Comparison of ENCODE assay signal across 24 cellular contexts in genomic region chr14:30191639-30192279, GRCh38.
A peak's percentile ranks its signal among the peaks of the same experiment; 100 is the strongest.
DNase-seq lines count a peak whose midpoint lies in the region; TF ChIP-seq lines count a peak whose summit lies in the region.
"Had no signal": no experiment of that assay in that cellular context is flagged by ENCODE, and none has a peak within 500 bp of the region (broad histone marks: within the 10 kb centered on the region; RNA-seq: fewer than 3 reads in every experiment).

No MANE protein-coding gene starts in this region.

- DNase-seq in ELR (ENCODE audit: low read depth) (peak; percentile 19), adipocyte (ENCODE audit: low read depth) (peak; percentile 46), fibroblast of peridontal ligament (ENCODE audit: extremely low read depth) (peak; percentile 73), putamen (ENCODE audit: low spot score) (peak; percentile 58), ovary (no peak), anterior cingulate cortex (lab: John Stamatoyannopoulos, UW) (no peak), NCI-H2171 (lab: John Stamatoyannopoulos, UW) (no peak), NCI-H526 treated with DMSO at 0.1 percent for 48 hours (lab: John Stamatoyannopoulos, UW) (no peak)
- DNase-seq: AML-193; C1 segment of cervical spinal cord; Calu3; CD8-positive, alpha-beta T cell; DMS153; GF-D8; MM.1S; NCI-H1048; NCI-H1436; NCI-H187 treated with DMSO at 0.1 percent for 48 hours; NCI-H2107; NCI-H748 treated with DMSO at 0.1 percent for 48 hours; NK-92 treated with Interleukin-12 subunit alpha and Interleukin-12 subunit beta, amount 100 ng/mL, for 24 hours; Peyer's patch had no signal

- H3K36me3 ChIP-seq in adipocyte (ENCODE audit: control insufficient read depth, insufficient read depth, low read length, severe bottlenecking) = no peaks in the 10 kb centered on the region
- no peaks in the 10 kb centered on the region for H3K36me3 ChIP-seq in ovary
- H3K36me3 ChIP-seq: Peyer's patch, SJSA1 had no signal

- peak overlapping the region; percentile 42 for H3K4me3 ChIP-seq in adipocyte (ENCODE audit: low read length)
- H3K4me3 ChIP-seq in ovary = no peak overlapping the region
- H3K4me3 ChIP-seq: K562, Peyer's patch, SJSA1 had no signal

- H3K4me1 ChIP-seq in adipocyte (ENCODE audit: control insufficient read depth, insufficient read depth, low read length) (peaks cover 56% of the 10 kb centered on the region), ovary (ENCODE audit: insufficient read depth) (no peaks in the 10 kb centered on the region)
- H3K4me1 ChIP-seq: Peyer's patch had no signal

- no peak for TF ChIP-seq EP300 in ovary (IDR thresholded peaks at IDR 0.05)

- H3K27me3 ChIP-seq in adipocyte (replicated peaks; ENCODE audit: control insufficient read depth, insufficient read depth, low read length) (no peaks in the 10 kb centered on the region), ovary (no peaks in the 10 kb centered on the region)
- H3K27me3 ChIP-seq: Peyer's patch, SJSA1 had no signal

- H3K9me3 ChIP-seq in adipocyte (ENCODE audit: control insufficient read depth, low read length) (no peaks in the 10 kb centered on the region), ovary (no peaks in the 10 kb centered on the region)
- H3K9me3 ChIP-seq: SJSA1 had no signal

- WGBS in ovary, 3 donors = 85 to 93% (median 85%) methylated on average over 2 of the region's 2 CpGs

- intact Hi-C loops in ovary (cut with DNase I) = no loop called here

- no peak for TF ChIP-seq CTCF in ovary (IDR thresholded peaks at IDR 0.05)

- peak overlapping the region; percentile 90 for H3K9ac ChIP-seq in adipocyte (ENCODE audit: low read length)

- H3K27ac ChIP-seq in ovary = no peak overlapping the region
- H3K27ac ChIP-seq: Peyer's patch, SJSA1 had no signal

- TF ChIP-seq POLR2A in ovary (IDR thresholded peaks at IDR 0.05) = no peak

Comparison
In these comparisons a context has a peak if more than half of its experiments do, and no peak if none do; other contexts are left out.
1. DNase-seq: peak in ELR (single experiment), adipocyte (single experiment), fibroblast of peridontal ligament (single experiment) and putamen (single experiment); none in ovary (0 of 5), anterior cingulate cortex (0 of 58), NCI-H2171 (single experiment) and NCI-H526 treated with DMSO at 0.1 percent for 48 hours (single experiment).